Comparison of ENCODE assay signal across 12 cellular contexts in the genomic region with DNA sequence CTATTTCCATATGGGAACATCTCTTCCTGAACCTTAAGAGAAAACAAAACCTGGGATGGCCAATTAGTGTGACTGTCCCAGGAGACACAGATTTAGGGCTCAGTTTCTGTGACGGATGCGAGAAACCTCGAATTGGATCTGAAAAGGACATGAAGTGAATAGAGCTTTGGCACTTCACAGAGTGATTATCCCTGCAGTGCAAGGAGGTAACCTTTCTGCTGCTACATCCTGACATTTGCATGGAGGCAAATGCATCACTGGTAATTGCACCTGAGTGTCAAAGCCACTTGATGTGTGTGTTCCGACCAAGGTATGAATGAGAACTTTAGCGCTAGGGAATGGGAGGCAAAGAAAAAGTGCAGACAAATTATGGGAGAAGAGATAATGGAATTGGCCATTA.
DNase-seq lines count a peak whose midpoint lies in the region; ATAC-seq and TF ChIP-seq lines count a peak whose summit lies in the region.
"Had no signal": no experiment of that assay in that cellular context is flagged by ENCODE, and none has a peak within 500 bp of the region (broad histone marks: within the 10 kb centered on the region; RNA-seq: fewer than 3 reads in every experiment).

No MANE protein-coding gene starts in this region.

- H3K27ac Mint-ChIP-seq in activated CD4-positive, alpha-beta T cell treated with anti-CD3 and anti-CD28 coated beads, Interleukin-2, amount 10 ng/mL, durations not matched to agents 24 days and 14 days, result no peak overlapping the region
- H3K27ac Mint-ChIP-seq in endodermal cell, result peak overlapping the region; percentile 84
- H3K27ac Mint-ChIP-seq: activated CD4-positive, alpha-beta T cell treated with anti-CD3 and anti-CD28 coated beads for 36 hours; T-helper 1 cell treated with Interleukin-12 subunit alpha and Interleukin-12 subunit beta and Interleukin-4 antibody, amounts not matched to agents 30 μg/mL and 1 μg/mL, for 36 hours had no signal

- WGBS in HUES64, result 83% methylated on average over 5 of the region's 5 CpGs
- WGBS in endodermal cell (ENCODE audit: insufficient coverage in 1 of 2, insufficient read length in 1 of 2), 2 experiments, result 90 to 91% methylated on average over 5 of the region's 5 CpGs

- H3K4me3 ChIP-seq in HUES64 (ENCODE audit: low read length), result peak overlapping the region; percentile 57; the same call in 1 of the 2 replicates
- peak overlapping the region; percentile 77 for H3K4me3 ChIP-seq in endodermal cell (ENCODE audit: low read length)

- no peak for DNase-seq in activated CD4-positive, alpha-beta T cell treated with anti-CD3 and anti-CD28 coated beads, Interleukin-2, amount 10 ng/mL, durations not matched to agents 24 days and 14 days
- no peak for DNase-seq in activated CD4-positive, alpha-beta T cell treated with anti-CD3 and anti-CD28 coated beads, Interleukin-2, amount 50 U/mL, for 48 hours
- DNase-seq in endodermal cell, result no peak
- DNase-seq in pons (ENCODE audit: low spot score), result peak; percentile 19
- DNase-seq in posterior vena cava (ENCODE audit: low spot score), result no peak
- no peak for DNase-seq in HK-2 (ENCODE audit: unreplicated experiment)
- DNase-seq: activated CD4-positive, alpha-beta T cell treated with anti-CD3 and anti-CD28 coated beads for 36 hours; NCI-H226; stimulated activated CD4-positive, alpha-beta T cell treated with anti-CD3 and anti-CD28 coated beads, Interleukin-12 subunit alpha, Interleukin-12 subunit beta, amount 100 ng/mL, for 4 hours had no signal

- intact Hi-C loops in activated CD4-positive, alpha-beta T cell treated with anti-CD3 and anti-CD28 coated beads, Interleukin-2, amount 10 ng/mL, durations not matched to agents 24 days and 14 days (cut with micrococcal nuclease), result no loop called here
- intact Hi-C loops in posterior vena cava (cut with DNase I), result no loop called here

- H3K36me3 ChIP-seq in HUES64 (ENCODE audit: insufficient read depth, low read length), result no peaks in the 10 kb centered on the region
- H3K36me3 ChIP-seq in endodermal cell (ENCODE audit: control insufficient read depth, insufficient read depth, low read length), result no peaks in the 10 kb centered on the region

- peaks cover 38% of the 10 kb centered on the region for H3K27me3 Mint-ChIP-seq in activated CD4-positive, alpha-beta T cell treated with anti-CD3 and anti-CD28 coated beads, Interleukin-2, amount 10 ng/mL, durations not matched to agents 24 days and 14 days
- H3K27me3 Mint-ChIP-seq in endodermal cell (ENCODE audit: insufficient read depth), result no peaks in the 10 kb centered on the region

- H3K9ac ChIP-seq in HUES64 (ENCODE audit: low read depth, low read length) (no peak overlapping the region), endodermal cell (ENCODE audit: extremely low read depth, low read length, poor library complexity, severe bottlenecking) (no peak overlapping the region)

- H3K9me3 ChIP-seq in HUES64 (ENCODE audit: insufficient read depth, low read depth, low read length) (no peaks in the 10 kb centered on the region), endodermal cell (ENCODE audit: control insufficient read depth, low read length) (no peaks in the 10 kb centered on the region)

- no peak for TF ChIP-seq CTCF in endodermal cell (conservative IDR thresholded peaks at IDR 0.05)

- peaks cover 9% of the 10 kb centered on the region for H3K4me1 ChIP-seq in HUES64 (ENCODE audit: insufficient read depth, low read length)
- H3K4me1 ChIP-seq in endodermal cell (ENCODE audit: control insufficient read depth, insufficient read depth, low read length), result peaks cover 17% of the 10 kb centered on the region

- peak overlapping the region; percentile 63 for H3K4me3 Mint-ChIP-seq in activated CD4-positive, alpha-beta T cell treated with anti-CD3 and anti-CD28 coated beads, Interleukin-2, amount 10 ng/mL, durations not matched to agents 24 days and 14 days
- peak overlapping the region; percentile 59 for H3K4me3 Mint-ChIP-seq in endodermal cell
- H3K4me3 Mint-ChIP-seq: T-helper 1 cell treated with Interleukin-12 subunit alpha and Interleukin-12 subunit beta and Interleukin-4 antibody, amounts not matched to agents 30 μg/mL and 1 μg/mL, for 36 hours had no signal

- H3K36me3 Mint-ChIP-seq in activated CD4-positive, alpha-beta T cell treated with anti-CD3 and anti-CD28 coated beads, Interleukin-2, amount 10 ng/mL, durations not matched to agents 24 days and 14 days (ENCODE audit: low read depth), result no peaks in the 10 kb centered on the region
- no peaks in the 10 kb centered on the region for H3K36me3 Mint-ChIP-seq in endodermal cell (ENCODE audit: low read depth)

- H3K27me3 ChIP-seq in HUES64 (ENCODE audit: insufficient read depth, low read length), result peaks cover 10% of the 10 kb centered on the region; the same call in 1 of the 2 replicates
- H3K27me3 ChIP-seq in endodermal cell (ENCODE audit: control insufficient read depth, insufficient read depth, low read length, poor library complexity, severe bottlenecking), result no peaks in the 10 kb centered on the region

- peaks cover 7% of the 10 kb centered on the region for H3K4me1 Mint-ChIP-seq in activated CD4-positive, alpha-beta T cell treated with anti-CD3 and anti-CD28 coated beads, Interleukin-2, amount 10 ng/mL, durations not matched to agents 24 days and 14 days
- peaks cover 45% of the 10 kb centered on the region for H3K4me1 Mint-ChIP-seq in endodermal cell

- H3K9me3 Mint-ChIP-seq in activated CD4-positive, alpha-beta T cell treated with anti-CD3 and anti-CD28 coated beads, Interleukin-2, amount 10 ng/mL, durations not matched to agents 24 days and 14 days, result no peaks in the 10 kb centered on the region
- H3K9me3 Mint-ChIP-seq in endodermal cell, result no peaks in the 10 kb centered on the region
- H3K9me3 Mint-ChIP-seq: T-helper 1 cell treated with Interleukin-12 subunit alpha and Interleukin-12 subunit beta and Interleukin-4 antibody, amounts not matched to agents 30 μg/mL and 1 μg/mL, for 36 hours had no signal

- H3K27ac ChIP-seq in HUES64 (ENCODE audit: low read depth, low read length) (no peak overlapping the region), endodermal cell (ENCODE audit: low read depth, low read length) (peak overlapping the region; percentile 61)

- ATAC-seq in HG03457 (IDR thresholded peaks at IDR 0.05; ENCODE audit: unreplicated experiment), result no peak
